ENCODE assay signal across 22 cellular contexts in genomic region chr11:25891960-25892359, GRCh38.
A peak's percentile ranks its signal among the peaks of the same experiment; 100 is the strongest.
DNase-seq lines count a peak whose midpoint lies in the region; ATAC-seq lines count a peak whose summit lies in the region.
"Had no signal": no experiment of that assay in that cellular context is flagged by ENCODE, and none has a peak within 500 bp of the region (broad histone marks: within the 10 kb centered on the region; RNA-seq: fewer than 3 reads in every experiment).

No MANE protein-coding gene starts in this region.

- H3K4me3 ChIP-seq in GM23248: no peak overlapping the region
- H3K4me3 ChIP-seq: BLaER1 had no signal

- WGBS in GM23248 (ENCODE audit: low coverage in 1 of 2, low lambda C conversion rate in 2 of 2, missing lambda C conversion rate in 2 of 2), 2 experiments: 83 to 89% methylated on average over 1 of the region's 1 CpG

- H3K9me2 ChIP-seq in GM23248 (ENCODE audit: insufficient read depth): no peaks in the 10 kb centered on the region

- H3K4me1 ChIP-seq in GM23248 (ENCODE audit: insufficient read depth): no peaks in the 10 kb centered on the region
- H3K4me1 ChIP-seq: BE2C, BLaER1 had no signal

- no peak overlapping the region for H3K9ac ChIP-seq in GM23248
- H3K9ac ChIP-seq: BLaER1 had no signal

- H3K27me3 ChIP-seq in GM23248 (replicated peaks; ENCODE audit: insufficient read depth): no peaks in the 10 kb centered on the region
- H3K27me3 ChIP-seq: BE2C, BLaER1 had no signal

- no peak for ATAC-seq in HG02642 (IDR thresholded peaks at IDR 0.05; ENCODE audit: poor library complexity, unreplicated experiment)

- no peaks in the 10 kb centered on the region for H3K9me3 ChIP-seq in GM23248 (ENCODE audit: low read depth)
- H3K9me3 ChIP-seq: BE2C, BLaER1 had no signal

- H3F3A ChIP-seq in GM23248 (ENCODE audit: insufficient read depth): no peaks in the 10 kb centered on the region

- in situ Hi-C loops in GM23248 (cut with MboI): no loop called here

- H4K20me1 ChIP-seq in GM23248 (ENCODE audit: insufficient read depth): no peaks in the 10 kb centered on the region
- H4K20me1 ChIP-seq: BLaER1 had no signal

- H3K79me2 ChIP-seq in GM23248 (ENCODE audit: insufficient read depth): no peaks in the 10 kb centered on the region

- DNase-seq in ELR (ENCODE audit: low read depth) (peak; percentile 40), GM23248 (peak; percentile 1), kidney tubule cell (ENCODE audit: low spot score) (peak; percentile 61), T-helper 1 cell (no peak), OCI-M2 (lab: John Stamatoyannopoulos, UW; ENCODE audit: unreplicated experiment) (no peak)
- DNase-seq: 8988T; ACHN; BE2C; C1 segment of cervical spinal cord; CD4-positive, alpha-beta memory T cell; CD4-positive, CD25-positive, alpha-beta regulatory T cell; CD8-positive, alpha-beta memory T cell; COR-L47; DMS 273 treated with DMSO at 0.1 percent for 48 hours; DMS153; DMS53; DMS79; DND-41; EL; GF-D8 had no signal

- no peak overlapping the region for H3K4me2 ChIP-seq in GM23248 (ENCODE audit: unreplicated experiment)
- H3K4me2 ChIP-seq: BLaER1 had no signal

- no peak overlapping the region for H3K27ac ChIP-seq in GM23248
- H3K27ac ChIP-seq: BLaER1 had no signal

- H3K36me3 ChIP-seq in GM23248 (ENCODE audit: low read depth): no peaks in the 10 kb centered on the region
- H3K36me3 ChIP-seq: BE2C, BLaER1 had no signal

- H2AFZ ChIP-seq in GM23248: no peak overlapping the region

Comparison
In these comparisons a context has a peak if more than half of its experiments do, and no peak if none do; other contexts are left out.
1. DNase-seq: peak in ELR (single experiment), GM23248 (single experiment) and kidney tubule cell (single experiment); none in T-helper 1 cell (0 of 5) and OCI-M2 (single experiment).